ENCODE assay signal across 24 cellular contexts in genomic region chr20:58094698-58095097, GRCh38.
DNase-seq lines count a peak whose midpoint lies in the region; ATAC-seq and TF ChIP-seq lines count a peak whose summit lies in the region.
"Had no signal": no experiment of that assay in that cellular context is flagged by ENCODE, and none has a peak within 500 bp of the region (broad histone marks: within the 10 kb centered on the region; RNA-seq: fewer than 3 reads in every experiment).

No MANE protein-coding gene starts in this region.

- H3K4me3 Mint-ChIP-seq in naive thymus-derived CD4-positive, alpha-beta T cell = no peak overlapping the region
- H3K4me3 Mint-ChIP-seq: CD14-positive monocyte; CD4-positive, alpha-beta T cell; CD8-positive, alpha-beta memory T cell had no signal

- no peak overlapping the region for H3K27ac Mint-ChIP-seq in naive thymus-derived CD4-positive, alpha-beta T cell
- H3K27ac Mint-ChIP-seq: CD4-positive, alpha-beta T cell; CD8-positive, alpha-beta memory T cell had no signal

- 79% methylated on average over 4 of the region's 4 CpGs for WGBS in esophagus muscularis mucosa

- peaks cover 5 to 19% (median 11%) of the 10 kb centered on the region in 5 donors for H3K27me3 Mint-ChIP-seq in naive thymus-derived CD4-positive, alpha-beta T cell

- no peak for ATAC-seq in left cardiac atrium
- no peak for ATAC-seq in sciatic nerve
- ATAC-seq in GM21367 (IDR thresholded peaks at IDR 0.05; ENCODE audit: unreplicated experiment) = no peak
- ATAC-seq in HG02885 (IDR thresholded peaks at IDR 0.05; ENCODE audit: poor library complexity, unreplicated experiment) = no peak
- ATAC-seq in naive thymus-derived CD4-positive, alpha-beta T cell = no peak
- ATAC-seq: A549, GM12878, HCT116 had no signal

- peaks cover 0 to 4% (median 0%) of the 10 kb centered on the region in 5 donors for H3K36me3 Mint-ChIP-seq in naive thymus-derived CD4-positive, alpha-beta T cell
- H3K36me3 Mint-ChIP-seq: CD14-positive monocyte; CD8-positive, alpha-beta memory T cell had no signal

- no peak for TF ChIP-seq EP300 in esophagus muscularis mucosa (IDR thresholded peaks at IDR 0.05)

- H3K36me3 ChIP-seq in right atrium auricular region (no peaks in the 10 kb centered on the region), esophagus muscularis mucosa (no peaks in the 10 kb centered on the region), vagina (no peaks in the 10 kb centered on the region)
- H3K36me3 ChIP-seq in naive thymus-derived CD4-positive, alpha-beta T cell (ENCODE audit: control insufficient read depth in 2 of 3, insufficient read depth in 3 of 3, low read length in 3 of 3) = no peaks in the 10 kb centered on the region
- H3K36me3 ChIP-seq: BE2C; BLaER1 treated with 17β-estradiol and CSF1 and Interleukin-3, amounts not matched to agents 10 nM and 100 nM had no signal

- no peak for TF ChIP-seq POLR2A in esophagus muscularis mucosa (IDR thresholded peaks at IDR 0.05; ENCODE audit: low read depth)
- TF ChIP-seq POLR2A in vagina (IDR thresholded peaks at IDR 0.05) = no peak

- no peak overlapping the region for H3K27ac ChIP-seq in right atrium auricular region
- H3K27ac ChIP-seq in esophagus muscularis mucosa (replicated peaks in 1 of 4) = no peak overlapping the region
- H3K27ac ChIP-seq in vagina = no peak overlapping the region
- H3K27ac ChIP-seq in naive thymus-derived CD4-positive, alpha-beta T cell (ENCODE audit: low read depth, low read length) = no peak overlapping the region
- H3K27ac ChIP-seq: BLaER1 treated with 17β-estradiol and CSF1 and Interleukin-3, amounts not matched to agents 10 nM and 100 nM; GM23248 had no signal

- H3K27me3 ChIP-seq in right atrium auricular region = no peaks in the 10 kb centered on the region
- H3K27me3 ChIP-seq in esophagus muscularis mucosa = no peaks in the 10 kb centered on the region
- no peaks in the 10 kb centered on the region for H3K27me3 ChIP-seq in vagina
- no peaks in the 10 kb centered on the region for H3K27me3 ChIP-seq in naive thymus-derived CD4-positive, alpha-beta T cell (ENCODE audit: control insufficient read depth in 2 of 2, insufficient read depth in 2 of 2, low read length in 2 of 2)
- H3K27me3 ChIP-seq: BE2C; BLaER1 treated with 17β-estradiol and CSF1 and Interleukin-3, amounts not matched to agents 10 nM and 100 nM had no signal

- H3K4me1 Mint-ChIP-seq in naive thymus-derived CD4-positive, alpha-beta T cell = no peaks in the 10 kb centered on the region
- H3K4me1 Mint-ChIP-seq: CD14-positive monocyte; CD8-positive, alpha-beta memory T cell had no signal

- H3K4me1 ChIP-seq in right atrium auricular region = peaks cover 0 to 7% of the 10 kb centered on the region in 2 donors
- peaks cover 0 to 14% (median 6%) of the 10 kb centered on the region in 4 donors for H3K4me1 ChIP-seq in esophagus muscularis mucosa
- H3K4me1 ChIP-seq in vagina = no peaks in the 10 kb centered on the region
- no peaks in the 10 kb centered on the region for H3K4me1 ChIP-seq in naive thymus-derived CD4-positive, alpha-beta T cell (ENCODE audit: control insufficient read depth in 2 of 2, insufficient read depth in 2 of 2, low read length in 2 of 2)
- H3K4me1 ChIP-seq: A549; BE2C; BLaER1 treated with 17β-estradiol and CSF1 and Interleukin-3, amounts not matched to agents 10 nM and 100 nM had no signal

- no peak overlapping the region for H3K4me3 ChIP-seq in right atrium auricular region
- no peak overlapping the region for H3K4me3 ChIP-seq in esophagus muscularis mucosa
- no peak overlapping the region for H3K4me3 ChIP-seq in vagina
- H3K4me3 ChIP-seq in naive thymus-derived CD4-positive, alpha-beta T cell (ENCODE audit: low read length) = no peak overlapping the region
- H3K4me3 ChIP-seq: A549; BLaER1 treated with 17β-estradiol and CSF1 and Interleukin-3, amounts not matched to agents 10 nM and 100 nM; GM12878; GM23248 had no signal

- H3K9me3 Mint-ChIP-seq in naive thymus-derived CD4-positive, alpha-beta T cell = peaks cover 0 to 4% (median 0%) of the 10 kb centered on the region in 11 donors
- H3K9me3 Mint-ChIP-seq: CD14-positive monocyte; CD4-positive, alpha-beta T cell; CD8-positive, alpha-beta memory T cell had no signal

- POLR2A ChIA-PET in naive thymus-derived CD4-positive, alpha-beta T cell (lab: Charles Lee) = no interaction called here

- DNase-seq in right atrium auricular region (ENCODE audit: low spot score) = peak; percentile 9
- DNase-seq in left cardiac atrium = no peak
- DNase-seq in esophagus muscularis mucosa (ENCODE audit: extremely low spot score) = peak; percentile 29
- peak; percentile 13 for DNase-seq in sciatic nerve (ENCODE audit: low spot score)
- peak; percentile 49 to 64 for DNase-seq in vagina (ENCODE audit: extremely low spot score in 2 of 2)
- no peak for DNase-seq in naive thymus-derived CD4-positive, alpha-beta T cell
- DNase-seq: 8988T; ACHN; AML-193; BE2C; CD4-positive, alpha-beta T cell; CD8-positive, alpha-beta memory T cell; DMS 273 treated with DMSO at 0.1 percent for 48 hours; DMS79; EL; GDM1; GM23248 had no signal

- CTCF ChIA-PET in naive thymus-derived CD4-positive, alpha-beta T cell (lab: Charles Lee) = no interaction called here

- TF ChIP-seq CTCF in right atrium auricular region (IDR thresholded peaks at IDR 0.05) (no peak), esophagus muscularis mucosa (IDR thresholded peaks at IDR 0.05) (no peak), vagina (IDR thresholded peaks at IDR 0.05) (no peak)

- intact Hi-C loops in left cardiac atrium (cut with DNase I) (no loop called here), esophagus muscularis mucosa (cut with DNase I) (no loop called here), sciatic nerve (cut with DNase I) (no loop called here), vagina (cut with DNase I) (no loop called here)
- intact Hi-C loops in naive thymus-derived CD4-positive, alpha-beta T cell (cut with micrococcal nuclease) = no loop called here

- no peaks in the 10 kb centered on the region for H3K9me3 ChIP-seq in right atrium auricular region
- no peaks in the 10 kb centered on the region for H3K9me3 ChIP-seq in esophagus muscularis mucosa
- H3K9me3 ChIP-seq in vagina = no peaks in the 10 kb centered on the region
- no peaks in the 10 kb centered on the region for H3K9me3 ChIP-seq in naive thymus-derived CD4-positive, alpha-beta T cell (ENCODE audit: control insufficient read depth in 2 of 3, low read length in 3 of 3)
- H3K9me3 ChIP-seq: A549, BE2C had no signal

Comparison
In these comparisons a context has a peak if more than half of its experiments do, and no peak if none do; other contexts are left out.
1. DNase-seq: peak in right atrium auricular region (single experiment), esophagus muscularis mucosa (single experiment), sciatic nerve (single experiment) and vagina (2 of 2); none in left cardiac atrium (single experiment) and naive thymus-derived CD4-positive, alpha-beta T cell (0 of 9).